In genomic region chr18:22796069-22796468, GRCh38 we compare ENCODE assay signal across 27 cellular contexts.
"Had no signal": no experiment of that assay in that cellular context is flagged by ENCODE, and none has a peak within 500 bp of the region (broad histone marks: within the 10 kb centered on the region; RNA-seq: fewer than 3 reads in every experiment).

No MANE protein-coding gene starts in this region.

- H3K4me1 Mint-ChIP-seq: activated CD4-positive, alpha-beta T cell treated with anti-CD3 and anti-CD28 coated beads, Interleukin-2, amount 10 ng/mL, durations not matched to agents 7 days and 5 days; activated CD8-positive, alpha-beta memory T cell treated with anti-CD3 and anti-CD28 coated beads, Interleukin-2, amount 10 ng/mL, durations not matched to agents 7 days and 5 days; activated naive CD4-positive, alpha-beta T cell treated with anti-CD3 and anti-CD28 coated beads, Interleukin-2, amount 50 U/mL, for 24 hours; stimulated activated effector memory CD8-positive, alpha-beta T cell treated with anti-CD3 and anti-CD28 coated beads, Interleukin-12 subunit alpha, Interleukin-12 subunit beta, amount 100 ng/mL, for 72 hours; stimulated activated naive CD8-positive, alpha-beta T cell treated with anti-CD3 and anti-CD28 coated beads, Interleukin-15, amount 100 ng/mL, for 72 hours had no signal

- H3K36me3 Mint-ChIP-seq: activated CD8-positive, alpha-beta memory T cell treated with anti-CD3 and anti-CD28 coated beads, Interleukin-2, amount 10 ng/mL, durations not matched to agents 7 days and 5 days; activated naive CD4-positive, alpha-beta T cell treated with anti-CD3 and anti-CD28 coated beads, Interleukin-2, amount 50 U/mL, for 24 hours; naive B cell; stimulated activated effector memory CD8-positive, alpha-beta T cell treated with anti-CD3 and anti-CD28 coated beads, Interleukin-12 subunit alpha, Interleukin-12 subunit beta, amount 100 ng/mL, for 72 hours had no signal

- FAIRE-seq: islet of Langerhans, TTC549 had no signal

- ATAC-seq: activated CD8-positive, alpha-beta memory T cell treated with anti-CD3 and anti-CD28 coated beads, Interleukin-2, amount 10 ng/mL, durations not matched to agents 7 days and 5 days; activated CD8-positive, alpha-beta T cell treated with anti-CD3 and anti-CD28 coated beads for 36 hours; gastroesophageal sphincter; left colon; stimulated activated effector memory CD8-positive, alpha-beta T cell treated with anti-CD3 and anti-CD28 coated beads, Interleukin-12 subunit alpha, Interleukin-12 subunit beta, amount 100 ng/mL, for 72 hours; stimulated activated naive CD8-positive, alpha-beta T cell treated with anti-CD3 and anti-CD28 coated beads, Interleukin-15, amount 100 ng/mL, for 72 hours had no signal

- H3K36me3 ChIP-seq: cardiac muscle cell, gastroesophageal sphincter, right lobe of liver, tibial artery, WERI-Rb-1 had no signal

- H3K9me3 Mint-ChIP-seq: activated CD4-positive, alpha-beta T cell treated with anti-CD3 and anti-CD28 coated beads, Interleukin-2, amount 10 ng/mL, durations not matched to agents 7 days and 5 days; activated CD8-positive, alpha-beta T cell treated with anti-CD3 and anti-CD28 coated beads for 36 hours; activated naive CD4-positive, alpha-beta T cell treated with anti-CD3 and anti-CD28 coated beads, Interleukin-2, amount 50 U/mL, for 24 hours; activated T-helper 1 cell treated with anti-CD3 and anti-CD28 coated beads, Interleukin-12 subunit alpha, Interleukin-12 subunit beta, Interleukin-2, Interleukin-4 antibody, amounts not matched to agents 30 ng/mL and 10 ng/mL and 1 ng/mL, durations not matched to agents 14 hours and 24 hours and 36 hours; naive B cell; stimulated activated effector memory CD8-positive, alpha-beta T cell treated with anti-CD3 and anti-CD28 coated beads, Interleukin-12 subunit alpha, Interleukin-12 subunit beta, amount 100 ng/mL, for 72 hours; stimulated activated naive CD8-positive, alpha-beta T cell treated with anti-CD3 and anti-CD28 coated beads, Interleukin-15, amount 100 ng/mL, for 72 hours had no signal

- H3K27ac Mint-ChIP-seq: activated CD4-positive, alpha-beta T cell treated with anti-CD3 and anti-CD28 coated beads, Interleukin-2, amount 10 ng/mL, durations not matched to agents 7 days and 5 days; activated CD8-positive, alpha-beta memory T cell treated with anti-CD3 and anti-CD28 coated beads, Interleukin-2, amount 10 ng/mL, durations not matched to agents 7 days and 5 days; activated CD8-positive, alpha-beta T cell treated with anti-CD3 and anti-CD28 coated beads for 36 hours; activated naive CD4-positive, alpha-beta T cell treated with anti-CD3 and anti-CD28 coated beads, Interleukin-2, amount 50 U/mL, for 24 hours; activated T-helper 1 cell treated with anti-CD3 and anti-CD28 coated beads, Interleukin-12 subunit alpha, Interleukin-12 subunit beta, Interleukin-2, Interleukin-4 antibody, amounts not matched to agents 30 ng/mL and 10 ng/mL and 1 ng/mL, durations not matched to agents 14 hours and 24 hours and 36 hours; naive B cell; stimulated activated effector memory CD8-positive, alpha-beta T cell treated with anti-CD3 and anti-CD28 coated beads, Interleukin-12 subunit alpha, Interleukin-12 subunit beta, amount 100 ng/mL, for 72 hours; stimulated activated naive CD8-positive, alpha-beta T cell treated with anti-CD3 and anti-CD28 coated beads, Interleukin-15, amount 100 ng/mL, for 72 hours had no signal

- H3K4me3 Mint-ChIP-seq: activated CD4-positive, alpha-beta T cell treated with anti-CD3 and anti-CD28 coated beads, Interleukin-2, amount 10 ng/mL, durations not matched to agents 7 days and 5 days; activated CD8-positive, alpha-beta memory T cell treated with anti-CD3 and anti-CD28 coated beads, Interleukin-2, amount 10 ng/mL, durations not matched to agents 7 days and 5 days; activated CD8-positive, alpha-beta T cell treated with anti-CD3 and anti-CD28 coated beads for 36 hours; activated naive CD4-positive, alpha-beta T cell treated with anti-CD3 and anti-CD28 coated beads, Interleukin-2, amount 50 U/mL, for 24 hours; activated T-helper 1 cell treated with anti-CD3 and anti-CD28 coated beads, Interleukin-12 subunit alpha, Interleukin-12 subunit beta, Interleukin-2, Interleukin-4 antibody, amounts not matched to agents 30 ng/mL and 10 ng/mL and 1 ng/mL, durations not matched to agents 14 hours and 24 hours and 36 hours; naive B cell; stimulated activated effector memory CD8-positive, alpha-beta T cell treated with anti-CD3 and anti-CD28 coated beads, Interleukin-12 subunit alpha, Interleukin-12 subunit beta, amount 100 ng/mL, for 72 hours; stimulated activated naive CD8-positive, alpha-beta T cell treated with anti-CD3 and anti-CD28 coated beads, Interleukin-15, amount 100 ng/mL, for 72 hours had no signal

- H3K27me3 ChIP-seq: cardiac muscle cell, gastroesophageal sphincter, right lobe of liver, tibial artery had no signal

- H3K9me3 ChIP-seq: gastroesophageal sphincter, right lobe of liver, tibial artery had no signal

- DNase-seq: activated CD4-positive, alpha-beta T cell treated with anti-CD3 and anti-CD28 coated beads, Interleukin-2, amount 10 ng/mL, durations not matched to agents 7 days and 5 days; activated CD4-positive, CD25-positive, alpha-beta regulatory T cell treated with anti-CD3 and anti-CD28 coated beads, Interleukin-2, amount 50 U/mL, for 72 hours; activated CD8-positive, alpha-beta memory T cell treated with anti-CD3 and anti-CD28 coated beads, Interleukin-2, amount 10 ng/mL, durations not matched to agents 7 days and 5 days; activated CD8-positive, alpha-beta T cell treated with anti-CD3 and anti-CD28 coated beads for 36 hours; activated gamma-delta T cell treated with Interleukin-2 at 50 U/mL for 16 hours; activated T-cell treated with anti-CD3 and anti-CD28 coated beads for 4 hours; amniotic stem cell; erythroblast; head of caudate nucleus; hypothalamus; left colon; mesendoderm; naive B cell; nucleus accumbens; right lobe of liver; stimulated activated CD4-positive, alpha-beta T cell treated with anti-CD3 and anti-CD28 coated beads, Interleukin-2, amount 100 ng/mL, for 24 hours; stimulated activated naive CD8-positive, alpha-beta T cell treated with anti-CD3 and anti-CD28 coated beads, Interleukin-15, amount 100 ng/mL, for 72 hours; tibial artery; WERI-Rb-1 had no signal

- H3K27ac ChIP-seq: cardiac muscle cell, gastroesophageal sphincter, right lobe of liver, skin epidermis, tibial artery, WERI-Rb-1 had no signal

- H3K4me3 ChIP-seq: cardiac muscle cell, gastroesophageal sphincter, right lobe of liver, skin epidermis, tibial artery had no signal
